ENCODE assay signal across 1 cellular context in the genomic region with DNA sequence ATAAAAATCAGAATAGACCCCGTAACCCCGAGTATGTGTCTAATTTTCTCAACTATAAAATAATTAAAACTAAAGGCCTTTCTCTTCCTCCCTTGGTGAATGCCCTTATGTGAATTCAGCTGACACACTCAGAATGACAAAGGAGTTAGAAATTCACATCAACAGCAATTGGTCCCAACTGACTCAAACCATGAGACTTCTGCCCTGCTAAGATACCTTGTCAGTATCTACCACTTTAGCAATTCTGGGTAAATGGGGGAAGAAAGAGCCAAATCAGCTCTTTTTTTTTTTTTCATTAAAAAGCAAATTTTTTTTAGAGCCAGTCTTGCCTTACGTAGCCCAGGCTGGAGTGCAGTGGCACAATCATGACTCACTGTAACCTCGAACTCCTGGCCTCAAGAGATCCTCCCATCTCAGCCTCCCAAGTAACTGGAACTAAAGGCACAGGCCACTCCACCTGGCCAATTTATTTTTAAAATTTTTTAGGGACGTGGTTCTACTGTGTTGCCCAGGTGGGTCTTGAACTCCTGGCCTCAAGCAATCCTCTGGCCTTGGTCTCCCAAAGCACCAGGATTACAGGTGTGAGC.
TF ChIP-seq lines count a peak whose summit lies in the region.

No MANE protein-coding gene starts in this region.

TF ChIP-seq in A549, 52 proteins besides CTCF, POLR2A, EP300 and RAD21:
- TF ChIP-seq, protein P1, sequence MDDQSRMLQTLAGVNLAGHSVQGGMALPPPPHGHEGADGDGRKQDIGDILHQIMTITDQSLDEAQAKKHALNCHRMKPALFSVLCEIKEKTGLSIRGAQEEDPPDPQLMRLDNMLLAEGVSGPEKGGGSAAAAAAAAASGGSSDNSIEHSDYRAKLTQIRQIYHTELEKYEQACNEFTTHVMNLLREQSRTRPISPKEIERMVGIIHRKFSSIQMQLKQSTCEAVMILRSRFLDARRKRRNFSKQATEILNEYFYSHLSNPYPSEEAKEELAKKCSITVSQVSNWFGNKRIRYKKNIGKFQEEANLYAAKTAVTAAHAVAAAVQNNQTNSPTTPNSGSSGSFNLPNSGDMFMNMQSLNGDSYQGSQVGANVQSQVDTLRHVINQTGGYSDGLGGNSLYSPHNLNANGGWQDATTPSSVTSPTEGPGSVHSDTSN (IDR thresholded peaks at IDR 0.05) = no peak
- TF ChIP-seq RNF2 (IDR thresholded peaks at IDR 0.05; ENCODE audit: borderline replicate concordance, low read depth) (no peak), HOXB13 (CRISPR knock-in tag; IDR thresholded peaks at IDR 0.05; ENCODE audit: low read depth) (no peak), MAFK (IDR thresholded peaks at IDR 0.05; ENCODE audit: partially characterized antibody) (peak; percentile 57), SREBF2 (IDR thresholded peaks at IDR 0.05) (no peak), CBX2 (IDR thresholded peaks at IDR 0.05; ENCODE audit: borderline replicate concordance, low read depth) (no peak)
TF ChIP-seq in A549: peak in this region for 1.
